In genomic region chrX:13357925-13358324, GRCh38 we compare ENCODE assay signal across 13 cellular contexts. TPM values are rescaled to one million over a fixed set of nuclear protein-coding genes. Genes with fewer than 3 reads are reported as not detected.
DNase-seq lines count a peak whose midpoint lies in the region; ATAC-seq and TF ChIP-seq lines count a peak whose summit lies in the region.
"Had no signal": no experiment of that assay in that cellular context is flagged by ENCODE, and none has a peak within 500 bp of the region (broad histone marks: within the 10 kb centered on the region; RNA-seq: fewer than 3 reads in every experiment).

No MANE protein-coding gene starts in this region.

- no peaks in the 10 kb centered on the region for H3K9me3 Mint-ChIP-seq in endothelial cell (ENCODE audit: unreplicated experiment)

- no peaks in the 10 kb centered on the region for H4K20me1 ChIP-seq in osteoblast (ENCODE audit: insufficient read depth, low read length)

- CTCF ChIA-PET in HEK293 (lab: Yijun Ruan, JAX), result interaction anchor here (1.2 to 1.4 kb wide), 2 partner anchors 411 to 586 kb away, joined by 4 to 5 read pairs; no protein-coding TSS in a partner anchor

- H3K27me3 Mint-ChIP-seq in endothelial cell (ENCODE audit: unreplicated experiment), result peaks cover 1% of the 10 kb centered on the region

- no peaks in the 10 kb centered on the region for H3K27me3 ChIP-seq in osteoblast (ENCODE audit: insufficient read depth, low read length)

- H3K36me3 ChIP-seq in HEK293 (ENCODE audit: control insufficient read depth in 2 of 2, insufficient read depth in 1 of 2, low read length in 2 of 2), result no peaks in the 10 kb centered on the region
- H3K36me3 ChIP-seq in osteoblast (ENCODE audit: insufficient read depth, low read length), result no peaks in the 10 kb centered on the region

- POLR2A ChIA-PET in HEK293 (lab: Yijun Ruan, JAX), result interaction anchor here (0.7 to 1.1 kb wide), 2 partner anchors 12 to 41 kb away, joined by 3 to 4 read pairs; no protein-coding TSS in a partner anchor

- H3K9me3 ChIP-seq in HEK293 (ENCODE audit: control insufficient read depth, insufficient read depth, low read depth, low read length), result no peaks in the 10 kb centered on the region
- no peaks in the 10 kb centered on the region for H3K9me3 ChIP-seq in osteoblast (ENCODE audit: low read depth, low read length)

- H3K4me2 ChIP-seq in osteoblast (ENCODE audit: insufficient read depth, low read length), result no peak overlapping the region

- ATAC-seq in HG02642 (IDR thresholded peaks at IDR 0.05; ENCODE audit: poor library complexity, unreplicated experiment), result no peak

- H3K4me1 Mint-ChIP-seq in endothelial cell (ENCODE audit: unreplicated experiment), result peaks cover 8% of the 10 kb centered on the region

- H3K27ac Mint-ChIP-seq in endothelial cell (ENCODE audit: unreplicated experiment), result peak overlapping the region; percentile 80

- H3K27ac ChIP-seq in HEK293 (ENCODE audit: extremely low read depth, low read depth, low read length) (peak overlapping the region; percentile 80), osteoblast (ENCODE audit: low read depth, low read length) (no peak overlapping the region)
- H3K27ac ChIP-seq: parathyroid adenoma had no signal

- H3K79me2 ChIP-seq in osteoblast (ENCODE audit: insufficient read depth, low read length), result no peaks in the 10 kb centered on the region
- H3K79me2 ChIP-seq: parathyroid adenoma had no signal

- peak overlapping the region; percentile 61 for H2AFZ ChIP-seq in osteoblast (ENCODE audit: low read length)
- H2AFZ ChIP-seq: parathyroid adenoma had no signal

- TF ChIP-seq CTCF in HEK293 (tag by site-specific recombination; IDR thresholded peaks at IDR 0.05) (no peak), endothelial cell (IDR thresholded peaks at IDR 0.05; ENCODE audit: unreplicated experiment) (no peak), osteoblast (IDR thresholded peaks at IDR 0.05; ENCODE audit: extremely low read depth, low read depth, low read length) (no peak)

- H3K4me3 ChIP-seq in HEK293 (ENCODE audit: low read depth, low read length) (no peak overlapping the region), osteoblast (ENCODE audit: insufficient read depth, low read length) (no peak overlapping the region)

- DNase-seq in NCI-H524 treated with DMSO at 0.1 percent for 48 hours (lab: John Stamatoyannopoulos, UW), result peak; percentile 72
- no peak for DNase-seq in endothelial cell (ENCODE audit: low spot score)
- no peak for DNase-seq in osteoblast (ENCODE audit: insufficient read length, low spot score, missing footprints)
- DNase-seq in LoVo (ENCODE audit: low spot score), result no peak
- DNase-seq in NCI-H2196 (lab: John Stamatoyannopoulos, UW; ENCODE audit: unreplicated experiment), result no peak
- DNase-seq: activated naive CD4-positive, alpha-beta T cell treated with anti-CD3 and anti-CD28 coated beads, Interleukin-2, amount 50 U/mL, for 16 hours; effector CD4-positive, alpha-beta T cell; EL had no signal

- peaks cover 13% of the 10 kb centered on the region for H3K4me1 ChIP-seq in HEK293 (ENCODE audit: control insufficient read depth, insufficient read depth, low read length)
- no peaks in the 10 kb centered on the region for H3K4me1 ChIP-seq in osteoblast (ENCODE audit: insufficient read depth, low read length)
- H3K4me1 ChIP-seq: parathyroid adenoma had no signal

- H3K4me3 Mint-ChIP-seq in endothelial cell (ENCODE audit: unreplicated experiment), result no peak overlapping the region

- no peaks in the 10 kb centered on the region for H3K36me3 Mint-ChIP-seq in endothelial cell (ENCODE audit: low read depth, unreplicated experiment)

TF ChIP-seq in HEK293, 187 proteins besides CTCF, POLR2A, EP300 and RAD21:
- TF ChIP-seq EGR2 (tag by site-specific recombination; IDR thresholded peaks at IDR 0.05; ENCODE audit: low read depth) (no peak), ZNF529 (tag by site-specific recombination; IDR thresholded peaks at IDR 0.05; ENCODE audit: insufficient replicate concordance) (no peak), SP7 (tag by site-specific recombination; IDR thresholded peaks at IDR 0.05) (no peak), ZNF426 (tag by site-specific recombination; IDR thresholded peaks at IDR 0.05) (no peak), ZNF155 (tag by site-specific recombination; IDR thresholded peaks at IDR 0.05) (no peak), ZBTB44 (tag by site-specific recombination; IDR thresholded peaks at IDR 0.05) (no peak)

RNA-seq across cellular contexts. Expression of gene ATXN3L, which starts 38.1 kb away (rescaled TPM):
- total RNA-seq in endothelial cell (ENCODE audit: unreplicated experiment), result not detected
- total RNA-seq in osteoblast, result not detected in 2 replicates
- total RNA-seq: H4, ureter had no signal
